Comparison of ENCODE assay signal across 1 cellular context in the genomic region with DNA sequence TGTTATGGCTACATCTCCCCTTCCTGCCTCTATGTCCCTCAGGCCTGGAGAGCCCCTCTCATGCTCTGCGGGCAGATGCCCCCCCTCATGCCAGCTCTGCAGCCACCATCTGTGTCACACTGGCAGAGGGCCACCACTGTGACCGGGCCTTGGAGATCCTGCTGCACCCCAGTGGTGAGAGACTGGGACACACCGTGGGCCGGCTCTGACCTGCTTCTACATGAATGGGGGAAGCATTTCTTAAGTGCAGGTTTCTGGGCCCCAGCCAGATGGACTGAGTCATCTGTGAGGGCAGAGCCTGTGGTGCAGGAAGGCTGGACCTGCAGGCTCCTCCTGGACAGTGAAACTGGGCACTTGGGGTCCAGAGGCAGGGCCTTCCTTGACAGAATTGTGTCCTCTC.
TF ChIP-seq lines count a peak whose summit lies in the region.

No MANE protein-coding gene starts in this region.

TF ChIP-seq in A549, 52 proteins besides CTCF, POLR2A, EP300 and RAD21 (continued from another document):
- no peak for TF ChIP-seq ZNF302 (CRISPR knock-in tag; IDR thresholded peaks at IDR 0.05)
- TF ChIP-seq HOXB5 (CRISPR knock-in tag; IDR thresholded peaks at IDR 0.05) = no peak
- no peak for TF ChIP-seq HEYL (CRISPR knock-in tag; IDR thresholded peaks at IDR 0.05)
- no peak for TF ChIP-seq RARB (CRISPR knock-in tag; IDR thresholded peaks at IDR 0.05)
- TF ChIP-seq FOSL2 (IDR thresholded peaks at IDR 0.05) = no peak
- no peak for TF ChIP-seq FOSL2 (CRISPR knock-in tag; IDR thresholded peaks at IDR 0.05)
- TF ChIP-seq, protein P1, sequence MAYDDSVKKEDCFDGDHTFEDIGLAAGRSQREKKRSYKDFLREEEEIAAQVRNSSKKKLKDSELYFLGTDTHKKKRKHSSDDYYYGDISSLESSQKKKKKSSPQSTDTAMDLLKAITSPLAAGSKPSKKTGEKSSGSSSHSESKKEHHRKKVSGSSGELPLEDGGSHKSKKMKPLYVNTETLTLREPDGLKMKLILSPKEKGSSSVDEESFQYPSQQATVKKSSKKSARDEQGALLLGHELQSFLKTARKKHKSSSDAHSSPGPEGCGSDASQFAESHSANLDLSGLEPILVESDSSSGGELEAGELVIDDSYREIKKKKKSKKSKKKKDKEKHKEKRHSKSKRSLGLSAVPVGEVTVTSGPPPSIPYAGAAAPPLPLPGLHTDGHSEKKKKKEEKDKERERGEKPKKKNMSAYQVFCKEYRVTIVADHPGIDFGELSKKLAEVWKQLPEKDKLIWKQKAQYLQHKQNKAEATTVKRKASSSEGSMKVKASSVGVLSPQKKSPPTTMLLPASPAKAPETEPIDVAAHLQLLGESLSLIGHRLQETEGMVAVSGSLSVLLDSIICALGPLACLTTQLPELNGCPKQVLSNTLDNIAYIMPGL (CRISPR knock-in tag; IDR thresholded peaks at IDR 0.05; ENCODE audit: borderline replicate concordance) = no peak
- TF ChIP-seq HOXB13 (CRISPR knock-in tag; IDR thresholded peaks at IDR 0.05; ENCODE audit: low read depth) = no peak
- TF ChIP-seq JUN (IDR thresholded peaks at IDR 0.05) = no peak
- no peak for TF ChIP-seq NR3C1 (IDR thresholded peaks at IDR 0.05)
- TF ChIP-seq EHF (CRISPR knock-in tag; IDR thresholded peaks at IDR 0.05) = no peak
- TF ChIP-seq, protein P2, sequence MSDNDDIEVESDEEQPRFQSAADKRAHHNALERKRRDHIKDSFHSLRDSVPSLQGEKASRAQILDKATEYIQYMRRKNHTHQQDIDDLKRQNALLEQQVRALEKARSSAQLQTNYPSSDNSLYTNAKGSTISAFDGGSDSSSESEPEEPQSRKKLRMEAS (IDR thresholded peaks at IDR 0.05) = no peak
- no peak for TF ChIP-seq CBX8 (IDR thresholded peaks at IDR 0.05)
- no peak for TF ChIP-seq NFE2L2 (conservative IDR thresholded peaks at IDR 0.05; ENCODE audit: low read length)
- TF ChIP-seq EHMT2 (IDR thresholded peaks at IDR 0.05; ENCODE audit: low read depth) = no peak
- TF ChIP-seq TFCP2L1 (CRISPR knock-in tag; IDR thresholded peaks at IDR 0.05) = no peak
- no peak for TF ChIP-seq NPAS2 (CRISPR knock-in tag; IDR thresholded peaks at IDR 0.05; ENCODE audit: borderline replicate concordance)
TF ChIP-seq in A549: peak in this region for 0.
